1 cellular context compared by ENCODE assay signal in the genomic region with DNA sequence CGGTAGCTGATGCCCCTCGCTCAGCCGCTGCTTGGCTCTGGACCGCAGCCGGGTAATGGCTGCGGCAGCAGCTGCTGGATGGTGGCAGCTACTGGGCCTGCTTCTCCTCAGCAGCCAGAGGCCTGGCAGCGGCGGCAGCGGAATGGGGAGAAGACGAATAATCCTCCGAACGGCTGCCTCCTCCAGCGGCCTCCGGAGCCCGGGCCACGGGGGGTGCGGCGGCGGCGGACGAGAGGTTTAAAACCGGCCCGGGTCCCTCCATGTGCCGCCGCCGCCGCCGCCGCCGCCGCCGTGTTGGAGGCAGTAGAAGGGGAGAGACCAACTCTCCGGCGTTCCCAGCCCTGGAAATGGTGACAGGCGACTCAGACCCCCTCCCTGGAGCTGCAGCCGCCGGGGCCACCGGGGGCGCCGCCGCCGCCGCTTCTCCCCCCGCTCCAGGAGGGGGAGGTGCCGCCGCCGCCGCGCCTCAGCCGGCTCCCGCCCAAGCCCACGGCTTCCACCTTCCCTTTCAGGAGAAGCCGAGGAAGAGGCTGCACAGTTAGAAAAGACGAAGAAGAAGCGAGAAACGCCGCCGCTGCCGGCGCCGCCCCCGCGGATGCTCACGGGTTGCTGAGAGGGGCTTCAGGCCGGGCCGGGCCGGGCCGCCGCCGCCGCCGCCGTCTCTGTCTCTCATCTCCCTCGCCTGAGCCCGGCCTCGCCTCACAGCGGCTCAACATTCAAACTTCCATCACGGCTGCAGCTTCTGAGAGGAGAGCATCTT.
A peak's percentile ranks its signal among the peaks of the same experiment; 100 is the strongest.
TF ChIP-seq lines count a peak whose summit lies in the region.

No MANE protein-coding gene starts in this region.

TF ChIP-seq in K562, 482 proteins besides CTCF, POLR2A, EP300 and RAD21 (continued from another document):
- TF ChIP-seq RREB1 (CRISPR knock-in tag; IDR thresholded peaks at IDR 0.05) (0 out of 2 replicates have a peak, but pooled peaks have one; percentile 17), CC2D1A (IDR thresholded peaks at IDR 0.05) (no peak)
